ENCODE assay signal across 13 cellular contexts in genomic region chr16:84560269-84560668, GRCh38.
"Had no signal": no experiment of that assay in that cellular context is flagged by ENCODE, and none has a peak within 500 bp of the region (broad histone marks: within the 10 kb centered on the region; RNA-seq: fewer than 3 reads in every experiment).

No MANE protein-coding gene starts in this region.

- H3K9me3 Mint-ChIP-seq: activated CD4-positive, alpha-beta memory T cell treated with anti-CD3 and anti-CD28 coated beads, Interleukin-2, amount 10 ng/mL, durations not matched to agents 7 days and 5 days; nephron had no signal

- H3K4me1 ChIP-seq: ascending aorta, pancreas had no signal

- H3K4me3 ChIP-seq: ascending aorta, cardiac muscle cell, heart left ventricle, pancreas, thyroid gland had no signal

- H3K27me3 ChIP-seq: ascending aorta, cardiac muscle cell, pancreas, thyroid gland had no signal

- ATAC-seq: heart left ventricle, left lobe of liver had no signal

- DNase-seq: activated CD4-positive, alpha-beta memory T cell treated with anti-CD3 and anti-CD28 coated beads, Interleukin-2, amount 10 ng/mL, durations not matched to agents 7 days and 5 days; activated CD8-positive, alpha-beta memory T cell treated with anti-CD3 and anti-CD28 coated beads, Interleukin-2, amount 50 U/mL, for 4 hours; effector CD4-positive, alpha-beta T cell; foreskin melanocyte; heart left ventricle; mesenchymal stem cell; stimulated activated CD4-positive, alpha-beta T cell treated with anti-CD3 and anti-CD28 coated beads, Interleukin-4, amount 100 ng/mL, for 4 hours; thyroid gland had no signal

- H3K9me3 ChIP-seq: ascending aorta, heart left ventricle, pancreas, thyroid gland had no signal

- H3K4me3 Mint-ChIP-seq: activated CD4-positive, alpha-beta memory T cell treated with anti-CD3 and anti-CD28 coated beads, Interleukin-2, amount 10 ng/mL, durations not matched to agents 7 days and 5 days; nephron had no signal

- H3K27ac ChIP-seq: ascending aorta, cardiac muscle cell, heart left ventricle, pancreas, thyroid gland had no signal

- H3K27me3 Mint-ChIP-seq: activated CD4-positive, alpha-beta memory T cell treated with anti-CD3 and anti-CD28 coated beads, Interleukin-2, amount 10 ng/mL, durations not matched to agents 7 days and 5 days had no signal

- H3K36me3 ChIP-seq: ascending aorta, cardiac muscle cell, pancreas, thyroid gland had no signal
